ENCODE assay signal across 7 cellular contexts in genomic region chr11:76680517-76681425, GRCh38. TPM values are rescaled to one million over a fixed set of nuclear protein-coding genes. Genes with fewer than 3 reads are reported as not detected.
DNase-seq lines count a peak whose midpoint lies in the region; ATAC-seq, FAIRE-seq and TF ChIP-seq lines count a peak whose summit lies in the region.

No MANE protein-coding gene starts in this region.

- H3K27me3 ChIP-seq in SJCRH30 (no peaks in the 10 kb centered on the region), gastroesophageal sphincter (peaks cover 5% of the 10 kb centered on the region), parathyroid adenoma (ENCODE audit: control insufficient read depth, insufficient read depth, low read length) (no peaks in the 10 kb centered on the region)

- H3K9me3 ChIP-seq in SJCRH30 (replicated peaks) (no peaks in the 10 kb centered on the region), gastroesophageal sphincter (peaks cover 0 to 8% (median 0%) of the 10 kb centered on the region in 3 donors), parathyroid adenoma (ENCODE audit: control insufficient read depth, low read length) (no peaks in the 10 kb centered on the region)

- no peak for TF ChIP-seq EP300 in gastroesophageal sphincter (IDR thresholded peaks at IDR 0.05)

- H3K4me3 ChIP-seq in LNCaP clone FGC (ENCODE audit: low read depth, low read length) (no peak overlapping the region), SJCRH30 (0 out of 2 replicates have a peak overlapping the region, but pooled peaks have one; percentile 15), gastroesophageal sphincter (no peak overlapping the region), parathyroid adenoma (ENCODE audit: low read depth, low read length) (no peak overlapping the region)

- H3K36me3 ChIP-seq in SJCRH30 (no peaks in the 10 kb centered on the region), gastroesophageal sphincter (no peaks in the 10 kb centered on the region), parathyroid adenoma (ENCODE audit: control insufficient read depth, insufficient read depth, low read length) (no peaks in the 10 kb centered on the region)

- no peaks in the 10 kb centered on the region for H3K79me2 ChIP-seq in parathyroid adenoma

- DNase-seq in LNCaP clone FGC (ENCODE audit: low read depth) (peak; percentile 17), SJCRH30 (peak; percentile 79 to 88), urothelium cell line (ENCODE audit: low spot score) (peak; percentile 92)
- peak; percentile 84 for DNase-seq in activated effector memory CD4-positive, alpha-beta T cell treated with anti-CD3 and anti-CD28 coated beads, Interleukin-2, amount 50 U/mL, for 16 hours

- ATAC-seq in gastroesophageal sphincter = peak; percentile 42

- 11 to 64% methylated on average over 3 to 7 of the region's 22 CpGs for WGBS in gastroesophageal sphincter (ENCODE audit: low coverage in 1 of 2), 2 donors

- TF ChIP-seq CTCF in GM12873 (IDR thresholded peaks at IDR 0.05; ENCODE audit: insufficient read depth, low read depth, low read length, missing control alignments) (peak; percentile 83), LNCaP clone FGC (IDR thresholded peaks at IDR 0.05; ENCODE audit: control insufficient read depth, extremely low read depth, insufficient read depth) (peak; percentile 80), gastroesophageal sphincter (IDR thresholded peaks at IDR 0.05) (peak in 3 of 4 experiments; percentile 67 to 91 (median 72)), parathyroid adenoma (IDR thresholded peaks at IDR 0.05) (peak; percentile 58)

- H2AFZ ChIP-seq in parathyroid adenoma = no peak overlapping the region

- no peak overlapping the region for H3K27ac ChIP-seq in SJCRH30
- H3K27ac ChIP-seq in gastroesophageal sphincter = no peak overlapping the region
- H3K27ac ChIP-seq in parathyroid adenoma = no peak overlapping the region

- no peak for FAIRE-seq in urothelium cell line (lab: Jason Lieb, UNC)

- no peak overlapping the region for H3K4me2 ChIP-seq in parathyroid adenoma (ENCODE audit: low read length)

- no peak for TF ChIP-seq POLR2A in gastroesophageal sphincter (IDR thresholded peaks at IDR 0.05)

- no peak overlapping the region for H3K9ac ChIP-seq in parathyroid adenoma

- H3K4me1 ChIP-seq in SJCRH30 (no peaks in the 10 kb centered on the region), gastroesophageal sphincter (peaks cover 0 to 12% (median 0%) of the 10 kb centered on the region in 3 donors), parathyroid adenoma (no peaks in the 10 kb centered on the region)

RNA-seq across cellular contexts. Expression of gene LRRC32, which starts 10.2 kb away (rescaled TPM):
- 0.15 and 0.30 TPM in 2 replicates for total RNA-seq in SJCRH30 (2014; rRNA removed; shearing (Covaris generic))
- 10 to 100 TPM; 22.7 to 37.6 (median 31.1) TPM for total RNA-seq in gastroesophageal sphincter

Comparison
In these comparisons a context has a peak if more than half of its experiments do, and no peak if none do; other contexts are left out.
1. DNase-seq: peak in every context shown above with its lines; median percentile 92 in urothelium cell line; 84 in activated effector memory CD4-positive, alpha-beta T cell treated with anti-CD3 and anti-CD28 coated beads, Interleukin-2, amount 50 U/mL, for 16 hours; 84 in SJCRH30; 17 in LNCaP clone FGC.
2. RNA of gene LRRC32, which starts 10.2 kb away (total RNA-seq): 22.7 to 37.6 TPM in gastroesophageal sphincter; 0.15 to 0.30 TPM in SJCRH30; every median in the first group is over 10 times any median in the second.
3. Peak in every context shown above with its lines, with median percentiles within 50 percentile points of each other: CTCF ChIP-seq.